In the genomic region with DNA sequence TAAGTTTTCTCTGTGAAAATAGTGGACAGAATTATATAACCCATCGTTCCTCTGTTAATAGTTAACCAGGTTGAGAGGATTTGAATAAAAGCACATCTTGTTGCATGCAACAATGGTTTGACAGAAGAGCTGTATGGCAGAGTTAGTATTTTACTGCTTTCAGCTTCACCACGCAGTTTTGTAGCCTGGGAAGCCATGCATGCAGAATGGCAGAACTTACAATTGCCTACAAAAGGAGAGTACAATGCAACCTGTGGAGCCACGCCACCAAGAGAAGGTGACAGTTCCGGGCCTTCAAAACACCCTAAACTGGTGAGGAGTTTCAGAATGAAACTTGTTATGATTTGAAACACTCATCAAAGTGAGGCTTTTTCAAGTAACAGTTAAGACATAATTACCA, we compare ENCODE assay signal across 11 cellular contexts.
DNase-seq lines count a peak whose midpoint lies in the region; ATAC-seq and TF ChIP-seq lines count a peak whose summit lies in the region.
"Had no signal": no experiment of that assay in that cellular context is flagged by ENCODE, and none has a peak within 500 bp of the region (broad histone marks: within the 10 kb centered on the region; RNA-seq: fewer than 3 reads in every experiment).

No MANE protein-coding gene starts in this region.

- no peaks in the 10 kb centered on the region for H3K9me3 Mint-ChIP-seq in stimulated activated memory B cell treated with anti-CD40 and anti-IgM and Interleukin-4, amounts not matched to agents 10 μg/mL and 1 μg/mL and 100 μg/mL, for 72 hours
- H3K9me3 Mint-ChIP-seq: activated naive CD8-positive, alpha-beta T cell treated with anti-CD3 and anti-CD28 coated beads, Interleukin-2, amount 10 ng/mL, durations not matched to agents 7 days and 5 days; natural killer cell treated with Interleukin-12 subunit alpha and Interleukin-12 subunit beta and Interleukin-15 and Interleukin-18, amount 100 ng/mL, for 72 hours had no signal

- peaks cover 11% of the 10 kb centered on the region for H3K4me1 Mint-ChIP-seq in stimulated activated memory B cell treated with anti-CD40 and anti-IgM and Interleukin-4, amounts not matched to agents 10 μg/mL and 1 μg/mL and 100 μg/mL, for 72 hours

- H3K27me3 Mint-ChIP-seq in stimulated activated memory B cell treated with anti-CD40 and anti-IgM and Interleukin-4, amounts not matched to agents 10 μg/mL and 1 μg/mL and 100 μg/mL, for 72 hours = peaks cover 47% of the 10 kb centered on the region

- ATAC-seq in GM18498 (IDR thresholded peaks at IDR 0.05; ENCODE audit: unreplicated experiment) (peak; percentile 66), GM19438 (IDR thresholded peaks at IDR 0.05; ENCODE audit: low read depth, unreplicated experiment) (peak; percentile 65), HG02938 (IDR thresholded peaks at IDR 0.05; ENCODE audit: unreplicated experiment) (peak; percentile 64), GM21717 (IDR thresholded peaks at IDR 0.05; ENCODE audit: unreplicated experiment) (no peak)
- ATAC-seq in stimulated activated memory B cell treated with anti-CD40 and anti-IgM and Interleukin-4, amounts not matched to agents 10 μg/mL and 1 μg/mL and 100 μg/mL, for 72 hours = no peak
- ATAC-seq: natural killer cell treated with Interleukin-12 subunit alpha and Interleukin-12 subunit beta and Interleukin-15 and Interleukin-18, amount 100 ng/mL, for 72 hours had no signal

- H3K27ac ChIP-seq in VCaP = peak overlapping the region; percentile 23; the same call in 1 of the 2 replicates
- H3K27ac ChIP-seq: BLaER1 had no signal

- no peaks in the 10 kb centered on the region for H3K36me3 Mint-ChIP-seq in stimulated activated memory B cell treated with anti-CD40 and anti-IgM and Interleukin-4, amounts not matched to agents 10 μg/mL and 1 μg/mL and 100 μg/mL, for 72 hours
- H3K36me3 Mint-ChIP-seq: activated naive CD8-positive, alpha-beta T cell treated with anti-CD3 and anti-CD28 coated beads, Interleukin-2, amount 10 ng/mL, durations not matched to agents 7 days and 5 days; natural killer cell treated with Interleukin-12 subunit alpha and Interleukin-12 subunit beta and Interleukin-15 and Interleukin-18, amount 100 ng/mL, for 72 hours had no signal

- no peak for TF ChIP-seq CTCF in VCaP (conservative IDR thresholded peaks at IDR 0.05)

- no peak overlapping the region for H3K4me3 Mint-ChIP-seq in stimulated activated memory B cell treated with anti-CD40 and anti-IgM and Interleukin-4, amounts not matched to agents 10 μg/mL and 1 μg/mL and 100 μg/mL, for 72 hours
- H3K4me3 Mint-ChIP-seq: natural killer cell treated with Interleukin-12 subunit alpha and Interleukin-12 subunit beta and Interleukin-15 and Interleukin-18, amount 100 ng/mL, for 72 hours had no signal

- no peak overlapping the region for H3K27ac Mint-ChIP-seq in stimulated activated memory B cell treated with anti-CD40 and anti-IgM and Interleukin-4, amounts not matched to agents 10 μg/mL and 1 μg/mL and 100 μg/mL, for 72 hours
- H3K27ac Mint-ChIP-seq: activated naive CD8-positive, alpha-beta T cell treated with anti-CD3 and anti-CD28 coated beads, Interleukin-2, amount 10 ng/mL, durations not matched to agents 7 days and 5 days; natural killer cell treated with Interleukin-12 subunit alpha and Interleukin-12 subunit beta and Interleukin-15 and Interleukin-18, amount 100 ng/mL, for 72 hours had no signal

- DNase-seq in AG08396 (ENCODE audit: low spot score) = no peak
- DNase-seq in NCI-H187 treated with DMSO at 0.1 percent for 48 hours (lab: John Stamatoyannopoulos, UW) = no peak

Comparison
In these comparisons a context has a peak if more than half of its experiments do, and no peak if none do; other contexts are left out.
1. ATAC-seq: peak in GM18498 (single experiment), GM19438 (single experiment) and HG02938 (single experiment); none in GM21717 (single experiment) and stimulated activated memory B cell treated with anti-CD40 and anti-IgM and Interleukin-4, amounts not matched to agents 10 μg/mL and 1 μg/mL and 100 μg/mL, for 72 hours (single experiment).